In genomic region chr7:974820-975681, GRCh38 we compare ENCODE assay signal across 1 cellular context.
TF ChIP-seq lines count a peak whose summit lies in the region.

COX19 (minus strand) TSS chr7:975549; CDS start chr7:975509, 40 bp downstream.

TF ChIP-seq in HepG2, 621 proteins besides CTCF, POLR2A, EP300 and RAD21 (continued from another document and continues in another):
- TF ChIP-seq TP53 (CRISPR knock-in tag; conservative IDR thresholded peaks at IDR 0.05) (0 out of 2 replicates have a peak, but pooled peaks have one; percentile 38), ZNF550 (CRISPR knock-in tag; IDR thresholded peaks at IDR 0.05; ENCODE audit: borderline replicate concordance) (no peak), ARHGAP35 (CRISPR knock-in tag; IDR thresholded peaks at IDR 0.05; ENCODE audit: borderline replicate concordance) (0 out of 2 replicates have a peak, but pooled peaks have one; percentile 62), BRF2 (CRISPR knock-in tag; IDR thresholded peaks at IDR 0.05) (no peak), DRAP1 (CRISPR knock-in tag; IDR thresholded peaks at IDR 0.05) (peak; percentile 53; the same call in 1 of the 2 replicates), ZUFSP (CRISPR knock-in tag; IDR thresholded peaks at IDR 0.05; ENCODE audit: borderline replicate concordance) (0 out of 2 replicates have a peak, but pooled peaks have one; percentile 38), ZNF275 (CRISPR knock-in tag; IDR thresholded peaks at IDR 0.05; ENCODE audit: borderline replicate concordance) (peak; percentile 75), TRAFD1 (CRISPR knock-in tag; IDR thresholded peaks at IDR 0.05; ENCODE audit: borderline replicate concordance) (no peak), RBM39 (IDR thresholded peaks at IDR 0.05; ENCODE audit: low read depth, low read length, poor library complexity, severe bottlenecking) (peak; percentile 94), HOXA9 (CRISPR knock-in tag; IDR thresholded peaks at IDR 0.05; ENCODE audit: borderline replicate concordance) (no peak), SOX13 (IDR thresholded peaks at IDR 0.05) (no peak), SOX13 (CRISPR knock-in tag; conservative IDR thresholded peaks at IDR 0.05 in 1 of 2, IDR thresholded peaks at IDR 0.05 in 1 of 2) (peak in 1 of 2 experiments; percentile 36; a peak in 2 of 4 replicates), ATF7-NPFF (CRISPR knock-in tag; IDR thresholded peaks at IDR 0.05; ENCODE audit: low read depth) (peak; percentile 58), ZNF773 (CRISPR knock-in tag; IDR thresholded peaks at IDR 0.05; ENCODE audit: borderline replicate concordance) (peak; percentile 57; the same call in 1 of the 2 replicates), ZNF264 (CRISPR knock-in tag; IDR thresholded peaks at IDR 0.05) (peak; percentile 66; the same call in 1 of the 2 replicates), PRDM10 (CRISPR knock-in tag; IDR thresholded peaks at IDR 0.05; ENCODE audit: low read depth) (peak; percentile 55; the same call in 1 of the 2 replicates), ZNF619 (CRISPR knock-in tag; IDR thresholded peaks at IDR 0.05) (peak; percentile 35; the same call in 1 of the 2 replicates), TEAD3 (CRISPR knock-in tag; optimal IDR thresholded peaks at IDR 0.05; ENCODE audit: borderline replicate concordance) (peak; percentile 3), PRDM15 (CRISPR knock-in tag; IDR thresholded peaks at IDR 0.05) (0 out of 2 replicates have a peak, but pooled peaks have one; percentile 28), SIX1 (CRISPR knock-in tag; IDR thresholded peaks at IDR 0.05; ENCODE audit: borderline replicate concordance) (no peak), ZNF800 (CRISPR knock-in tag; IDR thresholded peaks at IDR 0.05) (peak; percentile 56; the same call in 1 of the 2 replicates), FUBP1 (CRISPR knock-in tag; IDR thresholded peaks at IDR 0.05; ENCODE audit: borderline replicate concordance) (no peak; the same call in 1 of the 2 replicates), KLF12 (CRISPR knock-in tag; IDR thresholded peaks at IDR 0.05; ENCODE audit: borderline replicate concordance) (peak; percentile 89; the same call in 1 of the 2 replicates), ZNF614 (CRISPR knock-in tag; IDR thresholded peaks at IDR 0.05; ENCODE audit: borderline replicate concordance) (no peak), SIN3B (IDR thresholded peaks at IDR 0.05; ENCODE audit: low read length) (no peak), ZNF543 (CRISPR knock-in tag; IDR thresholded peaks at IDR 0.05) (peak; percentile 89), LCORL (IDR thresholded peaks at IDR 0.05) (no peak), LCORL (CRISPR knock-in tag; IDR thresholded peaks at IDR 0.05) (peak; percentile 13; the same call in 1 of the 2 replicates), GABPA (IDR thresholded peaks at IDR 0.05; ENCODE audit: low read depth, low read length) (no peak), GABPA (CRISPR knock-in tag; IDR thresholded peaks at IDR 0.05; ENCODE audit: low read depth) (no peak), ZNF274 (CRISPR knock-in tag; IDR thresholded peaks at IDR 0.05) (peak; percentile 60; the same call in 1 of the 2 replicates), PHF8 (CRISPR knock-in tag; IDR thresholded peaks at IDR 0.05) (peak; percentile 86), ZNF335 (CRISPR knock-in tag; IDR thresholded peaks at IDR 0.05) (0 out of 2 replicates have a peak, but pooled peaks have one; percentile 46), ATF7 (IDR thresholded peaks at IDR 0.05) (no peak), ATF7 (CRISPR knock-in tag; IDR thresholded peaks at IDR 0.05) (peak; percentile 68; the same call in 1 of the 2 replicates)
